Comparison of ENCODE assay signal across 3 cellular contexts in genomic region chr16:30169416-30169815, GRCh38. TPM values are rescaled to one million over a fixed set of nuclear protein-coding genes. Genes with fewer than 3 reads are reported as not detected.
DNase-seq lines count a peak whose midpoint lies in the region; ATAC-seq, FAIRE-seq and TF ChIP-seq lines count a peak whose summit lies in the region.
"Not testable (repeated sequence)": the region's sequence is repeated elsewhere in the genome, so short reads cannot be mapped to it uniquely, and the experiment has no call there.

No MANE protein-coding gene starts in this region.

- not testable (repeated sequence) for FAIRE-seq in A549 (lab: Jason Lieb, UNC)

- not testable (repeated sequence) for H3K36me3 ChIP-seq in spleen

- H3K4me2 ChIP-seq in A549 = peak overlapping the region; percentile 43; the same call in 1 of the 3 replicates

- not testable (repeated sequence) for TF ChIP-seq POLR2A in A549 (IDR thresholded peaks at IDR 0.05; ENCODE audit: low read length); spleen (IDR thresholded peaks at IDR 0.05)

- POLR2A ChIA-PET in A549 (lab: Yijun Ruan, JAX) = not testable (repeated sequence)

- not testable (repeated sequence) for H3K27me3 ChIP-seq in spleen (replicated peaks in 1 of 7)

- peak overlapping the region in 1 of 2 experiments; percentile 55; a peak in 1 of 6 replicates for H3K27ac ChIP-seq in A549
- H3K27ac ChIP-seq in spleen = not testable (repeated sequence)

- DNase-seq in A549 (ENCODE audit: low read depth in 1 of 2, low spot score in 1 of 2) = not testable (repeated sequence)
- peak; percentile 5 for DNase-seq in posterior vena cava (ENCODE audit: low spot score)
- DNase-seq in spleen = peak; percentile 24

- not testable (repeated sequence) for H3K4me3 ChIP-seq in A549, spleen

- CTCF ChIA-PET in A549 (lab: Yijun Ruan, JAX) = not testable (repeated sequence)

- ATAC-seq in A549 = not testable (repeated sequence)

- no CpG with 5 or more reads among the region's 38 CpGs for WGBS in A549 (ENCODE audit: missing lambda C conversion rate)
- WGBS in spleen, 5 donors = 95 to 96% methylated on average over 9 to 38 of the region's 38 CpGs; no CpG with 5 or more reads in 3 of the 5 donors

- TF ChIP-seq CTCF in A549 (IDR thresholded peaks at IDR 0.05); spleen (IDR thresholded peaks at IDR 0.05 in 8 of 11, conservative IDR thresholded peaks at IDR 0.05 in 3 of 11): not testable (repeated sequence)

- TF ChIP-seq RAD21 in A549 (conservative IDR thresholded peaks at IDR 0.05 in 1 of 2, IDR thresholded peaks at IDR 0.05 in 1 of 2) = not testable (repeated sequence)

- not testable (repeated sequence) for H3K9me3 ChIP-seq in A549, spleen

- not testable (repeated sequence) for TF ChIP-seq EP300 in A549 (IDR thresholded peaks at IDR 0.05)

- intact Hi-C loops in posterior vena cava (cut with DNase I); spleen (cut with DNase I; ENCODE audit: low total_unique reads): not testable (repeated sequence)

- not testable (repeated sequence) for H3K4me1 ChIP-seq in A549
- H3K4me1 ChIP-seq in spleen = peaks cover 6 to 36% (median 20%) of the 10 kb centered on the region in 6 donors

RNA-seq across cellular contexts. Expression of gene CORO1A, which starts 14.0 kb away (rescaled TPM):
- polyA plus RNA-seq in A549 (2011; rRNA removed) (0.82 and 0.83 TPM in 2 replicates), A549 (2017; fragmentation: RNase III; extraction: RNeasy Plus Mini Kit Qiagen cat#74134 plus additional on column Dnase treatment) (4.1 to 5.9 TPM (median 5.3 TPM) in 3 replicates), spleen (100 to 1,000 TPM; 667 to 757 (median 675) TPM)
- 4.7 and 4.9 TPM in 2 replicates for polyA plus RNA-seq in A549 (2012; cell fraction: cytosol; rRNA removed)
- polyA plus RNA-seq in A549 (2012; cell fraction: nucleus; rRNA removed) = 8.2 and 9.4 TPM in 2 replicates
- polyA minus RNA-seq in A549 (2011; rRNA and poly(A)+ RNA removed) = 0.25 and 2.0 TPM in 2 replicates
- total RNA-seq in posterior vena cava (10 to 100 TPM; 38.1 to 49.8 TPM), spleen (100 to 1,000 TPM; 346 to 602 (median 413) TPM)

RNA-seq across cellular contexts. Expression of gene BOLA2B, which starts 24.1 kb away (rescaled TPM):
- polyA plus RNA-seq in A549 (2011; rRNA removed) (43.9 and 53.8 TPM in 2 replicates), A549 (2017; fragmentation: RNase III; extraction: RNeasy Plus Mini Kit Qiagen cat#74134 plus additional on column Dnase treatment) (236 to 258 TPM (median 244 TPM) in 3 replicates), spleen (100 to 1,000 TPM; 262 to 413 (median 307) TPM)
- polyA plus RNA-seq in A549 (2012; cell fraction: cytosol; rRNA removed) = 372 and 474 TPM in 2 replicates
- polyA plus RNA-seq in A549 (2012; cell fraction: nucleus; rRNA removed) = 271 and 571 TPM in 2 replicates
- 27.9 and 46.2 TPM in 2 replicates for polyA minus RNA-seq in A549 (2011; rRNA and poly(A)+ RNA removed)
- total RNA-seq in posterior vena cava (10 to 100 TPM; 58.8 to 60.0 TPM), spleen (100 to 1,000 TPM in 4 of 7 donors, 10 to 100 TPM in 3; 51.0 to 391 (median 105) TPM)

RNA-seq across cellular contexts. Expression of gene SLX1A, which starts 24.3 kb away (rescaled TPM):
- polyA plus RNA-seq in A549 (2011; rRNA removed) (3.5 and 17.5 TPM in 2 replicates), A549 (2017; fragmentation: RNase III; extraction: RNeasy Plus Mini Kit Qiagen cat#74134 plus additional on column Dnase treatment) (28.0 to 32.2 TPM (median 28.4 TPM) in 3 replicates), spleen (10 to 100 TPM; 73.6 to 77.2 (median 75.1) TPM)
- polyA plus RNA-seq in A549 (2012; cell fraction: cytosol; rRNA removed) = 24.0 and 25.5 TPM in 2 replicates
- 46.9 and 54.5 TPM in 2 replicates for polyA plus RNA-seq in A549 (2012; cell fraction: nucleus; rRNA removed)
- polyA minus RNA-seq in A549 (2011; rRNA and poly(A)+ RNA removed) = 1.1 and 4.8 TPM in 2 replicates
- total RNA-seq in posterior vena cava (10 to 100 TPM; 19.8 to 21.5 TPM), spleen (10 to 100 TPM; 49.0 to 91.4 (median 67.6) TPM)

RNA-seq across cellular contexts. Expression of gene SULT1A3, which starts 29.6 kb away (rescaled TPM):
- polyA plus RNA-seq in A549 (2011; rRNA removed) = 8.0 and 11.5 TPM in 2 replicates
- 6.8 and 9.8 TPM in 2 replicates for polyA plus RNA-seq in A549 (2012; cell fraction: cytosol; rRNA removed)
- polyA plus RNA-seq in A549 (2012; cell fraction: nucleus; rRNA removed) = 25.2 and 31.9 TPM in 2 replicates
- polyA plus RNA-seq in A549 (2017; fragmentation: RNase III; extraction: RNeasy Plus Mini Kit Qiagen cat#74134 plus additional on column Dnase treatment) = 7.9 to 8.8 TPM (median 8.3 TPM) in 3 replicates
- 2.6 TPM in 2 replicates for polyA minus RNA-seq in A549 (2011; rRNA and poly(A)+ RNA removed)
- total RNA-seq in posterior vena cava = 10 to 100 TPM; 10.0 to 12.9 TPM
- total RNA-seq in spleen = 10 to 100 TPM; 15.1 to 33.8 (median 20.4) TPM
- 100 to 1,000 TPM in 1 of 3 donors, 10 to 100 TPM in 2; 45.7 to 120 (median 74.1) TPM for polyA plus RNA-seq in spleen

RNA-seq across cellular contexts. Expression of gene MAPK3, which starts 46.4 kb away (rescaled TPM):
- polyA plus RNA-seq in A549 (2011; rRNA removed) = 26.1 and 27.2 TPM in 2 replicates
- polyA plus RNA-seq in A549 (2012; cell fraction: cytosol; rRNA removed) = 35.9 and 47.6 TPM in 2 replicates
- polyA plus RNA-seq in A549 (2012; cell fraction: nucleus; rRNA removed) = 39.8 and 41.7 TPM in 2 replicates
- polyA plus RNA-seq in A549 (2017; fragmentation: RNase III; extraction: RNeasy Plus Mini Kit Qiagen cat#74134 plus additional on column Dnase treatment) = 34.7 to 46.0 TPM (median 45.0 TPM) in 3 replicates
- polyA minus RNA-seq in A549 (2011; rRNA and poly(A)+ RNA removed) = 22.0 and 25.2 TPM in 2 replicates
- 10 to 100 TPM; 77.9 to 84.2 TPM for total RNA-seq in posterior vena cava
- total RNA-seq in spleen = 100 to 1,000 TPM in 1 of 7 donors, 10 to 100 TPM in 6; 42.3 to 117 (median 93.0) TPM
- 10 to 100 TPM; 28.3 to 61.4 (median 32.8) TPM for polyA plus RNA-seq in spleen

Comparison
In these comparisons a context has a peak if more than half of its experiments do, and no peak if none do; other contexts are left out.
1. RNA of gene CORO1A, which starts 14.0 kb away (total RNA-seq): 346 to 602 TPM in spleen; 38.1 to 49.8 TPM in posterior vena cava; every median in the first group is over 4 times any median in the second.